In the genomic region with DNA sequence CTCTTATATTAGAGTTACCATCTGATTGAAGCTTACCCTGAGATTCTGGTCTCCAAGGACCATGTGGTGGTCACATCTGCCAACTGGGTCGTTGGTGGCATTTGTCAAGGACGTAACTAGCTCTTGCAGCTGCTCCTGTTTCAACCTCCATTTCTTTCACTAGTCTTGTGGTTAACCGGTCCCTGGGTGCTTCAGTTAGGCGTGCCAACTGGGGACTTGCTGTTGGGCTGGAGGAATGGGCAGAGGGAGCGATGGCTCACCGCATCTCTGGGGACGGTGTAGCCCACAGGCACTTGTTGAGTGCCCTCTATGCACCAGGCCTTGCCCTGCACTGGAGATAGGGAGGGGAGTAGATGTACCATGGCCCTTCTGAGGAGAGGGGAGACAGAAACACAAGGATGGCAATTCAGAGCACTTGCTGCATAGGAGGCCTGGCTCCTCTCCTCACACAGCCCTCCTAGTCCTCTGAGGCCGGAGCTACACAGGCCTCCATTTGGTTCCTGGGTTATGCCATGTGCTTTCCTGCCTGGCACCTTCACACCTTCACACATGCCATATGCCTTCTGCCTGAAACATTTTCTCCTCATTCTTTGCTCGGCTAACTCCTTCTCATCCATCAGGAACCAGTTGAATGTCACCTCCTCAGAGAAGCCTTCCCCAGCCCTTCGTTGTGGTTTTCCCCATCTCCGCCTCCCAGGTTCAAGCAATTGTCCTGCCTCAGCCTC, we compare ENCODE assay signal across 2 cellular contexts.
TF ChIP-seq lines count a peak whose summit lies in the region.

No MANE protein-coding gene starts in this region.

TF ChIP-seq in SK-N-SH treated with all-trans-retinoic acid at 6 μM for 48 hours, 23 proteins besides CTCF, POLR2A, EP300 and RAD21:
- TF ChIP-seq TCF4 (CRISPR knock-in tag; IDR thresholded peaks at IDR 0.05; ENCODE audit: borderline replicate concordance) (no peak), ZFP3 (CRISPR knock-in tag; IDR thresholded peaks at IDR 0.05) (peak; percentile 36; the same call in 1 of the 2 replicates)

TF ChIP-seq in SK-N-SH, 30 proteins besides CTCF, POLR2A, EP300 and RAD21:
- TF ChIP-seq FOXJ3 (CRISPR knock-in tag; IDR thresholded peaks at IDR 0.05) (no peak), MEF2A (IDR thresholded peaks at IDR 0.05; ENCODE audit: borderline replicate concordance, low read depth) (no peak), GABPA (IDR thresholded peaks at IDR 0.05; ENCODE audit: low read depth) (no peak), EZH2phosphoT487 (IDR thresholded peaks at IDR 0.05; ENCODE audit: borderline replicate concordance, low read depth) (no peak), FOSL2 (IDR thresholded peaks at IDR 0.05; ENCODE audit: borderline replicate concordance, low read depth) (no peak), YY1 (IDR thresholded peaks at IDR 0.05; ENCODE audit: low read depth) (no peak), MXI1 (IDR thresholded peaks at IDR 0.05; ENCODE audit: low read depth, low read length) (no peak), SIN3A (IDR thresholded peaks at IDR 0.05; ENCODE audit: borderline replicate concordance, low read depth, low read length) (no peak), RXRA (IDR thresholded peaks at IDR 0.05; ENCODE audit: borderline replicate concordance, low read depth) (no peak), SMC3 (IDR thresholded peaks at IDR 0.05; ENCODE audit: low read depth, low read length) (no peak), RCOR1 (IDR thresholded peaks at IDR 0.05; ENCODE audit: low read length) (no peak), TEAD4 (IDR thresholded peaks at IDR 0.05; ENCODE audit: borderline replicate concordance, insufficient read depth) (no peak), RFX5 (IDR thresholded peaks at IDR 0.05; ENCODE audit: low read length) (no peak), NRF1 (IDR thresholded peaks at IDR 0.05; ENCODE audit: low read depth, low read length) (no peak), NFIC (IDR thresholded peaks at IDR 0.05; ENCODE audit: borderline replicate concordance) (no peak)
- TF ChIP-seq, protein P1, sequence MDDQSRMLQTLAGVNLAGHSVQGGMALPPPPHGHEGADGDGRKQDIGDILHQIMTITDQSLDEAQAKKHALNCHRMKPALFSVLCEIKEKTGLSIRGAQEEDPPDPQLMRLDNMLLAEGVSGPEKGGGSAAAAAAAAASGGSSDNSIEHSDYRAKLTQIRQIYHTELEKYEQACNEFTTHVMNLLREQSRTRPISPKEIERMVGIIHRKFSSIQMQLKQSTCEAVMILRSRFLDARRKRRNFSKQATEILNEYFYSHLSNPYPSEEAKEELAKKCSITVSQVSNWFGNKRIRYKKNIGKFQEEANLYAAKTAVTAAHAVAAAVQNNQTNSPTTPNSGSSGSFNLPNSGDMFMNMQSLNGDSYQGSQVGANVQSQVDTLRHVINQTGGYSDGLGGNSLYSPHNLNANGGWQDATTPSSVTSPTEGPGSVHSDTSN (IDR thresholded peaks at IDR 0.05): no peak
- TF ChIP-seq, protein P2, sequence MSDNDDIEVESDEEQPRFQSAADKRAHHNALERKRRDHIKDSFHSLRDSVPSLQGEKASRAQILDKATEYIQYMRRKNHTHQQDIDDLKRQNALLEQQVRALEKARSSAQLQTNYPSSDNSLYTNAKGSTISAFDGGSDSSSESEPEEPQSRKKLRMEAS (IDR thresholded peaks at IDR 0.05; ENCODE audit: low read depth): no peak
- TF ChIP-seq, protein P3, sequence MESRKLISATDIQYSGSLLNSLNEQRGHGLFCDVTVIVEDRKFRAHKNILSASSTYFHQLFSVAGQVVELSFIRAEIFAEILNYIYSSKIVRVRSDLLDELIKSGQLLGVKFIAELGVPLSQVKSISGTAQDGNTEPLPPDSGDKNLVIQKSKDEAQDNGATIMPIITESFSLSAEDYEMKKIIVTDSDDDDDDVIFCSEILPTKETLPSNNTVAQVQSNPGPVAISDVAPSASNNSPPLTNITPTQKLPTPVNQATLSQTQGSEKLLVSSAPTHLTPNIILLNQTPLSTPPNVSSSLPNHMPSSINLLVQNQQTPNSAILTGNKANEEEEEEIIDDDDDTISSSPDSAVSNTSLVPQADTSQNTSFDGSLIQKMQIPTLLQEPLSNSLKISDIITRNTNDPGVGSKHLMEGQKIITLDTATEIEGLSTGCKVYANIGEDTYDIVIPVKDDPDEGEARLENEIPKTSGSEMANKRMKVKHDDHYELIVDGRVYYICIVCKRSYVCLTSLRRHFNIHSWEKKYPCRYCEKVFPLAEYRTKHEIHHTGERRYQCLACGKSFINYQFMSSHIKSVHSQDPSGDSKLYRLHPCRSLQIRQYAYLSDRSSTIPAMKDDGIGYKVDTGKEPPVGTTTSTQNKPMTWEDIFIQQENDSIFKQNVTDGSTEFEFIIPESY (IDR thresholded peaks at IDR 0.05; ENCODE audit: borderline replicate concordance, low read depth): no peak
